8 cellular contexts compared by ENCODE assay signal in genomic region chr11:67262731-67263675, GRCh38. TPM values are rescaled to one million over a fixed set of nuclear protein-coding genes. Genes with fewer than 3 reads are reported as not detected.
DNase-seq lines count a peak whose midpoint lies in the region; ATAC-seq and FAIRE-seq lines count a peak whose summit lies in the region.

No MANE protein-coding gene starts in this region.

- H3K27me3 Mint-ChIP-seq in immature natural killer cell (ENCODE audit: low read depth in 3 of 3), result peaks cover 22 to 26% (median 23%) of the 10 kb centered on the region in 3 donors

- peak overlapping the region; percentile 60 to 84 (median 72) for H3K4me3 Mint-ChIP-seq in immature natural killer cell

- H3K9me3 ChIP-seq in small intestine (ENCODE audit: control insufficient read depth, low read depth), result no peaks in the 10 kb centered on the region

- H3K4me1 Mint-ChIP-seq in immature natural killer cell, result peaks cover 35 to 49% of the 10 kb centered on the region in 2 donors

- DNase-seq in AML-193 (lab: John Stamatoyannopoulos, UW), result peak; percentile 86 to 88
- peak; percentile 38 for DNase-seq in NCI-H2171 (lab: John Stamatoyannopoulos, UW)
- peak; percentile 90 to 99 for DNase-seq in T47D (ENCODE audit: low read depth in 1 of 2, low spot score in 1 of 2)
- peak; percentile 76 to 77 (median 77) for DNase-seq in immature natural killer cell
- peak; percentile 81 for DNase-seq in small intestine

- H3K9me3 Mint-ChIP-seq in immature natural killer cell, result no peaks in the 10 kb centered on the region

- peak; percentile 29 for FAIRE-seq in TTC549 (lab: Jason Lieb, UNC)
- no peak for FAIRE-seq in small intestine (lab: Jason Lieb, UNC)

- peaks cover 0 to 9% (median 9%) of the 10 kb centered on the region in 3 donors for H3K36me3 Mint-ChIP-seq in immature natural killer cell

- H3K27ac Mint-ChIP-seq in immature natural killer cell, result peak overlapping the region; percentile 70 to 91 (median 82)

- no peaks in the 10 kb centered on the region for H3K36me3 ChIP-seq in small intestine (ENCODE audit: control insufficient read depth in 2 of 2, insufficient read depth in 2 of 2, low read length in 2 of 2)

- WGBS in small intestine, 3 donors, result 48 to 60% (median 56%) methylated on average over 22 of the region's 22 CpGs

- in situ Hi-C loops in T47D (cut with HindIII; ENCODE audit: low pct_unique_long_range_greater_than_20kb, low sequenced_read_pairs), result no loop called here

- peak overlapping the region in 1 of 2 donors; percentile 43 for H3K27ac ChIP-seq in small intestine (ENCODE audit: low read depth in 1 of 2, low read length in 1 of 2)

- H3K4me3 ChIP-seq in small intestine (ENCODE audit: low read depth in 1 of 2, low read length in 2 of 2), result no peak overlapping the region

- H3K27me3 ChIP-seq in small intestine (ENCODE audit: control insufficient read depth in 2 of 2, insufficient read depth in 2 of 2, low read length in 2 of 2), result no peaks in the 10 kb centered on the region

- ATAC-seq in GM21717 (IDR thresholded peaks at IDR 0.05; ENCODE audit: unreplicated experiment), result peak; percentile 34
- ATAC-seq in HG03378 (IDR thresholded peaks at IDR 0.05; ENCODE audit: unreplicated experiment), result no peak

- H3K4me1 ChIP-seq in small intestine (ENCODE audit: control insufficient read depth in 2 of 2, insufficient read depth in 1 of 2, low read depth in 1 of 2, low read length in 1 of 2), result peaks cover 0 to 1% of the 10 kb centered on the region in 2 donors

RNA-seq across cellular contexts. Expression of gene GRK2, which starts 3.3 kb away (rescaled TPM):
- polyA plus RNA-seq in immature natural killer cell (10 to 100 TPM; 15.2 to 25.9 (median 22.9) TPM), small intestine (100 to 1,000 TPM in 2 of 3 donors, 10 to 100 TPM in 1; 97.4 to 153 (median 106) TPM)

RNA-seq across cellular contexts. Expression of gene ANKRD13D, which starts 26.1 kb away (rescaled TPM):
- polyA plus RNA-seq in immature natural killer cell (10 to 100 TPM; 12.4 to 26.7 (median 14.2) TPM), small intestine (10 to 100 TPM in 2 of 3 donors, 1 to 10 TPM in 1; 7.8 to 24.1 (median 16.2) TPM)

RNA-seq across cellular contexts. Expression of gene SSH3, which starts 40.3 kb away (rescaled TPM):
- polyA plus RNA-seq in immature natural killer cell (1 to 10 TPM; 1.1 to 4.8 (median 2.3) TPM), small intestine (10 to 100 TPM; 27.5 to 55.2 (median 29.7) TPM)

Comparison
In these comparisons a context has a peak if more than half of its experiments do, and no peak if none do; other contexts are left out.
1. DNase-seq: peak in every context shown above with its lines; median percentile 94 in T47D; 87 in AML-193; 81 in small intestine; 77 in immature natural killer cell; 38 in NCI-H2171.
2. RNA of gene SSH3, which starts 40.3 kb away (polyA plus RNA-seq): 27.5 to 55.2 TPM in small intestine; 1.1 to 4.8 TPM in immature natural killer cell; every median in the first group is over 4 times any median in the second.